ENCODE assay signal across 24 cellular contexts in genomic region chr10:68618234-68618633, GRCh38. TPM values are rescaled to one million over a fixed set of nuclear protein-coding genes. Genes with fewer than 3 reads are reported as not detected.
DNase-seq lines count a peak whose midpoint lies in the region; ATAC-seq and TF ChIP-seq lines count a peak whose summit lies in the region.
"Had no signal": no experiment of that assay in that cellular context is flagged by ENCODE, and none has a peak within 500 bp of the region (broad histone marks: within the 10 kb centered on the region; RNA-seq: fewer than 3 reads in every experiment).

No MANE protein-coding gene starts in this region.

- H3K27me3 Mint-ChIP-seq in endodermal cell (ENCODE audit: insufficient read depth) (no peaks in the 10 kb centered on the region), T-cell (no peaks in the 10 kb centered on the region), immature natural killer cell (ENCODE audit: low read depth in 3 of 3) (no peaks in the 10 kb centered on the region)

- H3K4me1 Mint-ChIP-seq in endodermal cell (peaks cover 36% of the 10 kb centered on the region), T-cell (peaks cover 0 to 9% (median 4%) of the 10 kb centered on the region in 3 donors), immature natural killer cell (no peaks in the 10 kb centered on the region)

- H3K4me1 ChIP-seq in cardiac muscle cell (ENCODE audit: low read depth) (peaks cover 15% of the 10 kb centered on the region), right cardiac atrium (ENCODE audit: control insufficient read depth, insufficient read depth, low read length) (peaks cover 2% of the 10 kb centered on the region), endodermal cell (ENCODE audit: control insufficient read depth, insufficient read depth, low read length) (peaks cover 4% of the 10 kb centered on the region), mesodermal cell (ENCODE audit: control insufficient read depth, insufficient read depth, low read length, poor library complexity, severe bottlenecking) (peaks cover 12% of the 10 kb centered on the region)
- H3K4me1 ChIP-seq: SJCRH30 had no signal

- H3K9ac ChIP-seq in endodermal cell (ENCODE audit: extremely low read depth, low read length, poor library complexity, severe bottlenecking) = peak overlapping the region; percentile 28

- peaks cover 7% of the 10 kb centered on the region for H3K36me3 ChIP-seq in cardiac muscle cell
- H3K36me3 ChIP-seq in endodermal cell (ENCODE audit: control insufficient read depth, insufficient read depth, low read length) = peaks cover 31% of the 10 kb centered on the region
- H3K36me3 ChIP-seq in mesodermal cell (ENCODE audit: control insufficient read depth, insufficient read depth, low read length) = peaks cover 42% of the 10 kb centered on the region
- H3K36me3 ChIP-seq: SJCRH30 had no signal

- 0% methylated on average over 1 of the region's 1 CpG for WGBS in right cardiac atrium
- WGBS in endodermal cell (ENCODE audit: insufficient coverage in 1 of 2, insufficient read length in 1 of 2), 2 experiments = 13% methylated on average over 1 of the region's 1 CpG; no CpG with 5 or more reads in 1 of the 2 experiments
- no CpG with 5 or more reads among the region's 1 CpG for WGBS in mesodermal cell (ENCODE audit: insufficient coverage in 2 of 2), 2 experiments

- H3K36me3 Mint-ChIP-seq in endodermal cell (ENCODE audit: low read depth) (peaks cover 36% of the 10 kb centered on the region), T-cell (peaks cover 3% of the 10 kb centered on the region), immature natural killer cell (peaks cover 0 to 7% (median 3%) of the 10 kb centered on the region in 3 donors)

- peak overlapping the region; percentile 56 for H3K27ac ChIP-seq in cardiac muscle cell
- H3K27ac ChIP-seq in right cardiac atrium (ENCODE audit: low read length) = no peak overlapping the region
- H3K27ac ChIP-seq in endodermal cell (ENCODE audit: low read depth, low read length) = peak overlapping the region; percentile 58
- H3K27ac ChIP-seq in mesodermal cell (ENCODE audit: low read depth, low read length, severe bottlenecking) = peak overlapping the region; percentile 66
- H3K27ac ChIP-seq: 22Rv1, HL-60, PC-9, SJCRH30 had no signal

- ATAC-seq in right cardiac atrium = no peak
- ATAC-seq in T-cell (replicated peaks in 1 of 4) = no peak
- ATAC-seq: Right ventricle myocardium inferior, SK-N-SH treated with all-trans-retinoic acid at 6 μM for 48 hours had no signal

- H3K9me3 Mint-ChIP-seq in endodermal cell (no peaks in the 10 kb centered on the region), T-cell (no peaks in the 10 kb centered on the region), immature natural killer cell (no peaks in the 10 kb centered on the region)

- DNase-seq in cardiac muscle cell (ENCODE audit: low read depth in 1 of 2, low spot score in 1 of 2) (no peak), right cardiac atrium (no peak), endodermal cell (no peak), GM19238 (ENCODE audit: insufficient read length, low spot score) (no peak), T-cell (no peak), immature natural killer cell (no peak), NCI-H748 treated with DMSO at 0.1 percent for 48 hours (lab: John Stamatoyannopoulos, UW) (no peak)
- DNase-seq: GOT3, HCEC 1CT, Kasumi-1, MV-4-11, NCI-H1105, NCI-H1436 treated with DMSO at 0.1 percent for 48 hours, NCI-H1930, NCI-H2107, NCI-H446, NCI-H526, PC-9, SJCRH30 had no signal

- POLR2A ChIA-PET in T-cell (lab: Charles Lee) = no interaction called here

- intact Hi-C loops in right cardiac atrium (cut with DNase I) = no loop called here

- peak overlapping the region; percentile 83 for H3K27ac Mint-ChIP-seq in endodermal cell
- H3K27ac Mint-ChIP-seq in T-cell = no peak overlapping the region
- no peak overlapping the region for H3K27ac Mint-ChIP-seq in immature natural killer cell

- H3K4me3 Mint-ChIP-seq in endodermal cell (no peak overlapping the region), T-cell (no peak overlapping the region), immature natural killer cell (no peak overlapping the region)

- H3K9me3 ChIP-seq in cardiac muscle cell (ENCODE audit: low read depth) (no peaks in the 10 kb centered on the region), right cardiac atrium (ENCODE audit: control insufficient read depth, low read length) (no peaks in the 10 kb centered on the region), endodermal cell (ENCODE audit: control insufficient read depth, low read length) (no peaks in the 10 kb centered on the region), mesodermal cell (ENCODE audit: control insufficient read depth, low read length) (no peaks in the 10 kb centered on the region)
- H3K9me3 ChIP-seq: SJCRH30 had no signal

- H3K4me3 ChIP-seq in cardiac muscle cell (no peak overlapping the region), right cardiac atrium (ENCODE audit: low read length) (no peak overlapping the region), endodermal cell (ENCODE audit: low read length) (peak overlapping the region; percentile 3), mesodermal cell (ENCODE audit: extremely low read depth, insufficient read depth, low read length, poor library complexity, severe bottlenecking) (no peak overlapping the region)
- H3K4me3 ChIP-seq: SJCRH30 had no signal

- H3K27me3 ChIP-seq in cardiac muscle cell (no peaks in the 10 kb centered on the region), right cardiac atrium (ENCODE audit: control insufficient read depth, insufficient read depth) (no peaks in the 10 kb centered on the region), endodermal cell (ENCODE audit: control insufficient read depth, insufficient read depth, low read length, poor library complexity, severe bottlenecking) (no peaks in the 10 kb centered on the region)
- H3K27me3 ChIP-seq: SJCRH30 had no signal

- CTCF ChIA-PET in T-cell (lab: Charles Lee) = no interaction called here

- TF ChIP-seq CTCF in cardiac muscle cell (IDR thresholded peaks at IDR 0.05; ENCODE audit: low read depth, low read length) (no peak), endodermal cell (conservative IDR thresholded peaks at IDR 0.05) (no peak)

RNA-seq across cellular contexts. Expression of gene TET1, which starts 58.1 kb away (rescaled TPM):
- total RNA-seq in cardiac muscle cell (21.0 and 34.8 TPM in 2 replicates), right cardiac atrium (1 to 10 TPM; 2.8 to 5.2 (median 4.5) TPM), endodermal cell (10 to 100 TPM; 50.8 to 60.5 TPM), T-cell (1 to 10 TPM; 1.6 to 3.6 (median 1.9) TPM)
- polyA plus RNA-seq in cardiac muscle cell (10.9 and 14.4 TPM in 2 replicates), right cardiac atrium (0.32 TPM), immature natural killer cell (1 to 10 TPM in 1 of 3 donors, under 1 TPM in 1, not detected in 1; 0.40 to 1.5 TPM)
- 33.6 TPM for polyA plus RNA-seq in endodermal cell (2013, experiment 1 of 2)
- polyA plus RNA-seq in endodermal cell (2013, experiment 2 of 2) = 34.4 TPM
- 15.6 TPM for polyA plus RNA-seq in mesodermal cell (2013, experiment 1 of 2)
- polyA plus RNA-seq in mesodermal cell (2013, experiment 2 of 2) = 15.5 TPM
